In the genomic region with DNA sequence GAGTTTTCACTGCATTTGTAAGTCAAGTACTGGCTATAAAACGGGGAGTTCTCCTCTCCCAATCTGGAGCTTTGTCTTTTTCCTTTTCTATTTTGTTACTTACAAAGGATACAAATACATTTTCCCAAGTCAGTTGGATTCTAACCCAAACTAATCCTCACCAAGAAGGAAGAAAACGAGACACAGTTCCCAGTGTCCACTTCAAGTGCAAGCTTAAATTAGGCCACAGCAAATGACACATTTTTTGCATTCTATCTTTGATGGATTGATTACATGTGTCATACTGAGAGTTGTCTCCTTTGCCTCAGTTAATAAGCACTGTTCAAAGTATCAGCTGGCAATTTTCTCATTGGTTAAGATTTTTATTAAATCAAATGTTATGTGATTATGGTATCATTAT, we compare ENCODE assay signal across 19 cellular contexts.
DNase-seq lines count a peak whose midpoint lies in the region; ATAC-seq, FAIRE-seq and TF ChIP-seq lines count a peak whose summit lies in the region.
"Had no signal": no experiment of that assay in that cellular context is flagged by ENCODE, and none has a peak within 500 bp of the region (broad histone marks: within the 10 kb centered on the region; RNA-seq: fewer than 3 reads in every experiment).

No MANE protein-coding gene starts in this region.

- no peaks in the 10 kb centered on the region for H3K27me3 ChIP-seq in SJCRH30
- H3K27me3 ChIP-seq: BE2C had no signal

- ATAC-seq in HG03457 (IDR thresholded peaks at IDR 0.05; ENCODE audit: unreplicated experiment) = no peak

- H3K4me3 ChIP-seq in SJCRH30 = no peak overlapping the region

- H3K36me3 ChIP-seq in SJCRH30 = no peaks in the 10 kb centered on the region
- H3K36me3 ChIP-seq: BE2C had no signal

- peaks cover 54% of the 10 kb centered on the region for H3K4me1 ChIP-seq in SJCRH30

- peak overlapping the region; percentile 99 for H3K27ac ChIP-seq in SJCRH30

- H3K9me3 ChIP-seq in SJCRH30 (replicated peaks) = no peaks in the 10 kb centered on the region; the same call in 1 of the 2 replicates
- H3K9me3 ChIP-seq: BE2C had no signal

- no peak for TF ChIP-seq POLR2A in GM12891 (IDR thresholded peaks at IDR 0.05; ENCODE audit: low read depth, low read length)

- DNase-seq in NCI-H748 (lab: John Stamatoyannopoulos, UW; ENCODE audit: unreplicated experiment) (peak; percentile 6), NCI-H748 treated with DMSO at 0.1 percent for 48 hours (lab: John Stamatoyannopoulos, UW) (no peak), NCI-H1417 (lab: John Stamatoyannopoulos, UW) (peak in 2 of 3 experiments; percentile 46 to 73), SJCRH30 (peak; percentile 58 to 85), GM12891 (ENCODE audit: insufficient read length, low spot score) (no peak)
- DNase-seq: ACHN; BE2C; C1 segment of cervical spinal cord; CD4-positive, CD25-positive, alpha-beta regulatory T cell; CD8-positive, alpha-beta memory T cell; COR-L47; DMS 273 treated with DMSO at 0.1 percent for 48 hours; DMS79 treated with DMSO at 0.1 percent for 48 hours; GF-D8; H9 had no signal

- FAIRE-seq in GM12891 (lab: Jason Lieb, UNC) = no peak
- FAIRE-seq: A204.1, GM19239, H1 had no signal

TF ChIP-seq in GM12891, 5 proteins besides CTCF, POLR2A, EP300 and RAD21:
- TF ChIP-seq TAF1 (IDR thresholded peaks at IDR 0.05; ENCODE audit: low read depth, low read length) (no peak), PAX5 (IDR thresholded peaks at IDR 0.05; ENCODE audit: insufficient read depth, low read length, severe bottlenecking) (no peak), POU2F2 (IDR thresholded peaks at IDR 0.05; ENCODE audit: low read depth, low read length) (no peak), POLR2AphosphoS5 (IDR thresholded peaks at IDR 0.05; ENCODE audit: low read depth, low read length) (no peak), SPI1 (IDR thresholded peaks at IDR 0.05; ENCODE audit: low read depth, low read length) (no peak)

Comparison
In these comparisons a context has a peak if more than half of its experiments do, and no peak if none do; other contexts are left out.
1. DNase-seq: peak in NCI-H748 (single experiment), NCI-H1417 (2 of 3) and SJCRH30 (2 of 2); none in NCI-H748 treated with DMSO at 0.1 percent for 48 hours (single experiment) and GM12891 (single experiment).